In genomic region chr1:199226163-199226562, GRCh38 we compare ENCODE assay signal across 10 cellular contexts.
DNase-seq lines count a peak whose midpoint lies in the region; ATAC-seq and TF ChIP-seq lines count a peak whose summit lies in the region.
"Had no signal": no experiment of that assay in that cellular context is flagged by ENCODE, and none has a peak within 500 bp of the region (broad histone marks: within the 10 kb centered on the region; RNA-seq: fewer than 3 reads in every experiment).

No MANE protein-coding gene starts in this region.

- no peaks in the 10 kb centered on the region for H3K27me3 Mint-ChIP-seq in neural progenitor cell (ENCODE audit: insufficient read depth, low read depth)

- H3K27me3 ChIP-seq in DOHH2 (ENCODE audit: control insufficient read depth, low read length) = no peaks in the 10 kb centered on the region
- no peaks in the 10 kb centered on the region for H3K27me3 ChIP-seq in GM23248 (replicated peaks; ENCODE audit: insufficient read depth)
- H3K27me3 ChIP-seq in foreskin keratinocyte = no peaks in the 10 kb centered on the region
- H3K27me3 ChIP-seq in prostate gland (replicated peaks; ENCODE audit: insufficient read depth) = no peaks in the 10 kb centered on the region
- no peaks in the 10 kb centered on the region for H3K27me3 ChIP-seq in neural progenitor cell

- peaks cover 27% of the 10 kb centered on the region for H3K4me1 Mint-ChIP-seq in neural progenitor cell

- DNase-seq in GM23248 (peak; percentile 65), SK-N-MC (ENCODE audit: low read depth, low spot score) (peak; percentile 94), foreskin keratinocyte (peak; percentile 44 to 75), prostate gland (ENCODE audit: low spot score) (no peak), T1000 (lab: John Stamatoyannopoulos, UW) (no peak), neural progenitor cell (ENCODE audit: low spot score) (no peak), GM19238 (ENCODE audit: insufficient read length, low spot score) (no peak)
- DNase-seq: NCI-H1436 treated with DMSO at 0.1 percent for 48 hours had no signal

- peaks cover 28% of the 10 kb centered on the region for H3K4me1 ChIP-seq in DOHH2 (ENCODE audit: control insufficient read depth, low read length)
- H3K4me1 ChIP-seq in GM23248 (ENCODE audit: insufficient read depth) = peaks cover 16% of the 10 kb centered on the region
- peaks cover 23% of the 10 kb centered on the region for H3K4me1 ChIP-seq in foreskin keratinocyte
- no peaks in the 10 kb centered on the region for H3K4me1 ChIP-seq in prostate gland (replicated peaks)
- peaks cover 13% of the 10 kb centered on the region for H3K4me1 ChIP-seq in neural progenitor cell

- H3K36me3 Mint-ChIP-seq in neural progenitor cell = no peaks in the 10 kb centered on the region

- no peak overlapping the region for H3K27ac Mint-ChIP-seq in neural progenitor cell

- peak; percentile 98 for ATAC-seq in foreskin keratinocyte

- H4K20me1 ChIP-seq in DOHH2 (ENCODE audit: control insufficient read depth, insufficient read depth, low read depth, low read length) = no peaks in the 10 kb centered on the region
- no peaks in the 10 kb centered on the region for H4K20me1 ChIP-seq in GM23248 (ENCODE audit: insufficient read depth)
- no peaks in the 10 kb centered on the region for H4K20me1 ChIP-seq in neural progenitor cell (ENCODE audit: low read depth)

- H3K4me2 ChIP-seq in DOHH2 (ENCODE audit: low read length) (peak overlapping the region; percentile 13), GM23248 (ENCODE audit: unreplicated experiment) (peak overlapping the region; percentile 66), neural progenitor cell (no peak overlapping the region)

- no peak for TF ChIP-seq POLR2A in prostate gland (IDR thresholded peaks at IDR 0.05)

- H3K9me3 ChIP-seq in DOHH2 (ENCODE audit: control insufficient read depth, insufficient read depth, low read length) (no peaks in the 10 kb centered on the region), GM23248 (ENCODE audit: low read depth) (no peaks in the 10 kb centered on the region), SK-N-MC (ENCODE audit: low read depth, low read length) (peaks cover 2% of the 10 kb centered on the region; the same call in 1 of the 2 replicates), prostate gland (no peaks in the 10 kb centered on the region), neural progenitor cell (ENCODE audit: low read depth) (no peaks in the 10 kb centered on the region)

- H3K9me3 Mint-ChIP-seq in neural progenitor cell = no peaks in the 10 kb centered on the region

- no peak overlapping the region for H2AFZ ChIP-seq in GM23248
- no peak overlapping the region for H2AFZ ChIP-seq in neural progenitor cell (replicated peaks)

- no peak overlapping the region for H3K4me3 ChIP-seq in DOHH2 (ENCODE audit: low read length)
- peak overlapping the region; percentile 23; the same call in 1 of the 2 replicates for H3K4me3 ChIP-seq in GM23248
- peak overlapping the region; percentile 63 for H3K4me3 ChIP-seq in SK-N-MC
- no peak overlapping the region for H3K4me3 ChIP-seq in prostate gland
- H3K4me3 ChIP-seq in neural progenitor cell = no peak overlapping the region
- H3K4me3 ChIP-seq: skin epidermis had no signal

- intact Hi-C loops in prostate gland (cut with DNase I) = no loop called here

- TF ChIP-seq CTCF in DOHH2 (IDR thresholded peaks at IDR 0.05; ENCODE audit: low read depth, low read length, poor library complexity, severe bottlenecking) (no peak), foreskin keratinocyte (conservative IDR thresholded peaks at IDR 0.05) (no peak), prostate gland (IDR thresholded peaks at IDR 0.05) (no peak), neural progenitor cell (IDR thresholded peaks at IDR 0.05) (no peak)

- H3K36me3 ChIP-seq in DOHH2 (ENCODE audit: control insufficient read depth, low read length) (no peaks in the 10 kb centered on the region), GM23248 (ENCODE audit: low read depth) (no peaks in the 10 kb centered on the region), SK-N-MC (ENCODE audit: insufficient read depth, low read length) (0 out of 2 replicates have a peak, but pooled peaks cover 6% of the 10 kb centered on the region), prostate gland (no peaks in the 10 kb centered on the region), neural progenitor cell (no peaks in the 10 kb centered on the region)

- H3K27ac ChIP-seq in DOHH2 (ENCODE audit: low read depth, low read length) = no peak overlapping the region
- H3K27ac ChIP-seq in GM23248 = no peak overlapping the region
- peak overlapping the region; percentile 99 for H3K27ac ChIP-seq in SK-N-MC
- H3K27ac ChIP-seq in foreskin keratinocyte = peak overlapping the region; percentile 75
- no peak overlapping the region for H3K27ac ChIP-seq in prostate gland
- H3K27ac ChIP-seq in neural progenitor cell = no peak overlapping the region
- H3K27ac ChIP-seq: skin epidermis had no signal

- H3K79me2 ChIP-seq in DOHH2 (ENCODE audit: control insufficient read depth, low read length) (no peaks in the 10 kb centered on the region), GM23248 (ENCODE audit: insufficient read depth) (no peaks in the 10 kb centered on the region), neural progenitor cell (ENCODE audit: low read depth) (no peaks in the 10 kb centered on the region)

- H3K9me2 ChIP-seq in DOHH2 (replicated peaks; ENCODE audit: control insufficient read depth, low read length) = 0 out of 2 replicates have a peak, but pooled peaks cover 2% of the 10 kb centered on the region
- H3K9me2 ChIP-seq in GM23248 (ENCODE audit: insufficient read depth) = no peaks in the 10 kb centered on the region; the same call in 1 of the 2 replicates

- 0 to 2% methylated on average over 2 of the region's 2 CpGs for WGBS in GM23248 (ENCODE audit: low coverage in 1 of 2, low lambda C conversion rate in 2 of 2, missing lambda C conversion rate in 2 of 2), 2 experiments
- WGBS in prostate gland = 20% methylated on average over 2 of the region's 2 CpGs

- no peaks in the 10 kb centered on the region for H3F3A ChIP-seq in DOHH2 (ENCODE audit: control insufficient read depth, insufficient read depth)
- no peaks in the 10 kb centered on the region for H3F3A ChIP-seq in GM23248 (ENCODE audit: insufficient read depth)
- no peaks in the 10 kb centered on the region for H3F3A ChIP-seq in neural progenitor cell (ENCODE audit: low read depth)

- no peak overlapping the region for H3K4me3 Mint-ChIP-seq in neural progenitor cell

- in situ Hi-C loops in GM23248 (cut with MboI) = no loop called here

- no peak overlapping the region for H3K9ac ChIP-seq in GM23248
- peak overlapping the region; percentile 79 for H3K9ac ChIP-seq in SK-N-MC (ENCODE audit: insufficient read length)
- H3K9ac ChIP-seq in neural progenitor cell = no peak overlapping the region

Comparison
In these comparisons a context has a peak if more than half of its experiments do, and no peak if none do; other contexts are left out.
1. H3K27ac ChIP-seq: peak in SK-N-MC (single experiment) and foreskin keratinocyte (single experiment); none in DOHH2 (single experiment), GM23248 (single experiment), prostate gland (0 of 2) and neural progenitor cell (single experiment).
2. H3K4me3 ChIP-seq: peak in GM23248 (single experiment) and SK-N-MC (single experiment); none in DOHH2 (single experiment), prostate gland (0 of 2) and neural progenitor cell (single experiment).
3. DNase-seq: peak in GM23248 (single experiment), SK-N-MC (single experiment) and foreskin keratinocyte (2 of 2); none in prostate gland (single experiment), T1000 (single experiment), neural progenitor cell (single experiment) and GM19238 (single experiment).